ENCODE assay signal across 1 cellular context in the genomic region with DNA sequence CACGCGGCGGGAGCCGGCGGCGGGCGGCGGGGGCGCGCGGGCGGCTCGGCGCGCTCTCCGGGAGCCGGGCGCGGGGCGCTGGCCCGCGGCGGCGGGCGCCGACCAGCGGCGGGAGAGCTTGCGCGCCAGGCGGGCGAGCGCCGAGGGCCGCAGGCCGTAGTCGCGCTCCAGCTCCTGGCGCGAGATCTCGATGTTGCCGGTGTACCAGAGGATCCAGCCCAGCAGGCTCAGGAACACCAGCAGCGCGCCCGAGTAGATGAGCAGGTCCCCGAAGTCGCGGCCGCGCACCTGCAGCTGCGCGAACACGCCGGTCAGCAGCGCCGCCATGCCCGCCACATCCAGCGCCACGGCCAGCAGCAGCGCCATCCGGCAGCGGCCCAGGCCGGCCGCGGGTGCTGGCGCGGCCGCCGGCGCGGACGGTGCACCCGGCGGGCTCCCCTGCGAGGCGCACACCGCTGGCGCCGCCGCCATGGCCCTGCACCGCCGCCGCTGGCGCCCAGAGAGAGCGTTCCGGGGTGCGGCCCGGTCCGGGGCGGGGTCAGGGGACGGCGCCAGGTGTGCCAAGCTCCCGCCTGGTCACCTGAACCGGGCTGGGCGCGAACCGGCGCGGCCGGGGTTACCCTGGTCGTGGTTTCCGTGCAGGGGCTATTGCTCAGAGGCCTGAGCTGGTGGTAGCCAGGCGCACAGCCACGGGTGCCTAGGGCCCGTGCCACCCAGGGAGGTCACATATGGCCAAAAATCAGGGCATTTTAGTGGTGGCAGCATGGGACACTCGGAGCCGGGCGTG.
A peak's percentile ranks its signal among the peaks of the same experiment; 100 is the strongest.
TF ChIP-seq lines count a peak whose summit lies in the region.

A gene with protein sequence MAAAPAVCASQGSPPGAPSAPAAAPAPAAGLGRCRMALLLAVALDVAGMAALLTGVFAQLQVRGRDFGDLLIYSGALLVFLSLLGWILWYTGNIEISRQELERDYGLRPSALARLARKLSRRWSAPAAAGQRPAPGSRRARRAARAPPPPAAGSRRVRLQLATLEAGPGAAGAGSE (minus strand): TSS at position 504 of the 787 bp plus-strand sequence. CDS start 33 bp downstream, at position 471.

TF ChIP-seq in GM12878, 131 proteins besides CTCF, POLR2A, EP300 and RAD21 (continued from another document and continues in another):
- TF ChIP-seq, protein P1, sequence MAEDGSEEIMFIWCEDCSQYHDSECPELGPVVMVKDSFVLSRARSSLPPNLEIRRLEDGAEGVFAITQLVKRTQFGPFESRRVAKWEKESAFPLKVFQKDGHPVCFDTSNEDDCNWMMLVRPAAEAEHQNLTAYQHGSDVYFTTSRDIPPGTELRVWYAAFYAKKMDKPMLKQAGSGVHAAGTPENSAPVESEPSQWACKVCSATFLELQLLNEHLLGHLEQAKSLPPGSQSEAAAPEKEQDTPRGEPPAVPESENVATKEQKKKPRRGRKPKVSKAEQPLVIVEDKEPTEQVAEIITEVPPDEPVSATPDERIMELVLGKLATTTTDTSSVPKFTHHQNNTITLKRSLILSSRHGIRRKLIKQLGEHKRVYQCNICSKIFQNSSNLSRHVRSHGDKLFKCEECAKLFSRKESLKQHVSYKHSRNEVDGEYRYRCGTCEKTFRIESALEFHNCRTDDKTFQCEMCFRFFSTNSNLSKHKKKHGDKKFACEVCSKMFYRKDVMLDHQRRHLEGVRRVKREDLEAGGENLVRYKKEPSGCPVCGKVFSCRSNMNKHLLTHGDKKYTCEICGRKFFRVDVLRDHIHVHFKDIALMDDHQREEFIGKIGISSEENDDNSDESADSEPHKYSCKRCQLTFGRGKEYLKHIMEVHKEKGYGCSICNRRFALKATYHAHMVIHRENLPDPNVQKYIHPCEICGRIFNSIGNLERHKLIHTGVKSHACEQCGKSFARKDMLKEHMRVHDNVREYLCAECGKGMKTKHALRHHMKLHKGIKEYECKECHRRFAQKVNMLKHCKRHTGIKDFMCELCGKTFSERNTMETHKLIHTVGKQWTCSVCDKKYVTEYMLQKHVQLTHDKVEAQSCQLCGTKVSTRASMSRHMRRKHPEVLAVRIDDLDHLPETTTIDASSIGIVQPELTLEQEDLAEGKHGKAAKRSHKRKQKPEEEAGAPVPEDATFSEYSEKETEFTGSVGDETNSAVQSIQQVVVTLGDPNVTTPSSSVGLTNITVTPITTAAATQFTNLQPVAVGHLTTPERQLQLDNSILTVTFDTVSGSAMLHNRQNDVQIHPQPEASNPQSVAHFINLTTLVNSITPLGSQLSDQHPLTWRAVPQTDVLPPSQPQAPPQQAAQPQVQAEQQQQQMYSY (CRISPR knock-in tag; IDR thresholded peaks at IDR 0.05), result no peak
- TF ChIP-seq, protein P2, sequence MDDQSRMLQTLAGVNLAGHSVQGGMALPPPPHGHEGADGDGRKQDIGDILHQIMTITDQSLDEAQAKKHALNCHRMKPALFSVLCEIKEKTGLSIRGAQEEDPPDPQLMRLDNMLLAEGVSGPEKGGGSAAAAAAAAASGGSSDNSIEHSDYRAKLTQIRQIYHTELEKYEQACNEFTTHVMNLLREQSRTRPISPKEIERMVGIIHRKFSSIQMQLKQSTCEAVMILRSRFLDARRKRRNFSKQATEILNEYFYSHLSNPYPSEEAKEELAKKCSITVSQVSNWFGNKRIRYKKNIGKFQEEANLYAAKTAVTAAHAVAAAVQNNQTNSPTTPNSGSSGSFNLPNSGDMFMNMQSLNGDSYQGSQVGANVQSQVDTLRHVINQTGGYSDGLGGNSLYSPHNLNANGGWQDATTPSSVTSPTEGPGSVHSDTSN (IDR thresholded peaks at IDR 0.05; ENCODE audit: insufficient replicate concordance, low read depth, low read length), result no peak
- TF ChIP-seq, protein P3, sequence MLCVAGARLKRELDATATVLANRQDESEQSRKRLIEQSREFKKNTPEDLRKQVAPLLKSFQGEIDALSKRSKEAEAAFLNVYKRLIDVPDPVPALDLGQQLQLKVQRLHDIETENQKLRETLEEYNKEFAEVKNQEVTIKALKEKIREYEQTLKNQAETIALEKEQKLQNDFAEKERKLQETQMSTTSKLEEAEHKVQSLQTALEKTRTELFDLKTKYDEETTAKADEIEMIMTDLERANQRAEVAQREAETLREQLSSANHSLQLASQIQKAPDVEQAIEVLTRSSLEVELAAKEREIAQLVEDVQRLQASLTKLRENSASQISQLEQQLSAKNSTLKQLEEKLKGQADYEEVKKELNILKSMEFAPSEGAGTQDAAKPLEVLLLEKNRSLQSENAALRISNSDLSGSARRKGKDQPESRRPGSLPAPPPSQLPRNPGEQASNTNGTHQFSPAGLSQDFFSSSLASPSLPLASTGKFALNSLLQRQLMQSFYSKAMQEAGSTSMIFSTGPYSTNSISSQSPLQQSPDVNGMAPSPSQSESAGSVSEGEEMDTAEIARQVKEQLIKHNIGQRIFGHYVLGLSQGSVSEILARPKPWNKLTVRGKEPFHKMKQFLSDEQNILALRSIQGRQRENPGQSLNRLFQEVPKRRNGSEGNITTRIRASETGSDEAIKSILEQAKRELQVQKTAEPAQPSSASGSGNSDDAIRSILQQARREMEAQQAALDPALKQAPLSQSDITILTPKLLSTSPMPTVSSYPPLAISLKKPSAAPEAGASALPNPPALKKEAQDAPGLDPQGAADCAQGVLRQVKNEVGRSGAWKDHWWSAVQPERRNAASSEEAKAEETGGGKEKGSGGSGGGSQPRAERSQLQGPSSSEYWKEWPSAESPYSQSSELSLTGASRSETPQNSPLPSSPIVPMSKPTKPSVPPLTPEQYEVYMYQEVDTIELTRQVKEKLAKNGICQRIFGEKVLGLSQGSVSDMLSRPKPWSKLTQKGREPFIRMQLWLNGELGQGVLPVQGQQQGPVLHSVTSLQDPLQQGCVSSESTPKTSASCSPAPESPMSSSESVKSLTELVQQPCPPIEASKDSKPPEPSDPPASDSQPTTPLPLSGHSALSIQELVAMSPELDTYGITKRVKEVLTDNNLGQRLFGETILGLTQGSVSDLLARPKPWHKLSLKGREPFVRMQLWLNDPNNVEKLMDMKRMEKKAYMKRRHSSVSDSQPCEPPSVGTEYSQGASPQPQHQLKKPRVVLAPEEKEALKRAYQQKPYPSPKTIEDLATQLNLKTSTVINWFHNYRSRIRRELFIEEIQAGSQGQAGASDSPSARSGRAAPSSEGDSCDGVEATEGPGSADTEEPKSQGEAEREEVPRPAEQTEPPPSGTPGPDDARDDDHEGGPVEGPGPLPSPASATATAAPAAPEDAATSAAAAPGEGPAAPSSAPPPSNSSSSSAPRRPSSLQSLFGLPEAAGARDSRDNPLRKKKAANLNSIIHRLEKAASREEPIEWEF (IDR thresholded peaks at IDR 0.05; ENCODE audit: insufficient replicate concordance, low read depth, low read length), result no peak
- TF ChIP-seq EED (IDR thresholded peaks at IDR 0.05; ENCODE audit: low read depth) (no peak), SIX5 (IDR thresholded peaks at IDR 0.05; ENCODE audit: low read depth, low read length, severe bottlenecking) (no peak), SMAD1 (IDR thresholded peaks at IDR 0.05; ENCODE audit: low read depth, partially characterized antibody) (no peak), SMARCA5 (IDR thresholded peaks at IDR 0.05) (no peak; the same call in 1 of the 2 replicates), PAX5 (IDR thresholded peaks at IDR 0.05; ENCODE audit: borderline replicate concordance, low read depth, low read length) (no peak), TARDBP (IDR thresholded peaks at IDR 0.05; ENCODE audit: borderline replicate concordance) (no peak), FOXM1 (IDR thresholded peaks at IDR 0.05; ENCODE audit: low read depth, low read length) (no peak), MTA3 (IDR thresholded peaks at IDR 0.05; ENCODE audit: borderline replicate concordance, low read length) (no peak), TCF7 (IDR thresholded peaks at IDR 0.05; ENCODE audit: borderline replicate concordance) (no peak), KLF5 (IDR thresholded peaks at IDR 0.05; ENCODE audit: partially characterized antibody) (no peak), RUNX3 (IDR thresholded peaks at IDR 0.05; ENCODE audit: low read length) (no peak), CREB1 (IDR thresholded peaks at IDR 0.05; ENCODE audit: low read depth) (no peak), HCFC1 (IDR thresholded peaks at IDR 0.05; ENCODE audit: low read length) (no peak), HDGF (IDR thresholded peaks at IDR 0.05) (no peak), ZNF622 (IDR thresholded peaks at IDR 0.05) (no peak), MYC (IDR thresholded peaks at IDR 0.05; ENCODE audit: insufficient read depth, insufficient read length, insufficient replicate concordance, low read length, severe bottlenecking) (peak; percentile 31), BRCA1 (IDR thresholded peaks at IDR 0.05; ENCODE audit: low read depth, low read length) (no peak), JUNB (IDR thresholded peaks at IDR 0.05) (no peak), SMAD5 (IDR thresholded peaks at IDR 0.05; ENCODE audit: low read depth) (no peak), TAF1 (IDR thresholded peaks at IDR 0.05; ENCODE audit: borderline replicate concordance, low read depth, low read length) (no peak), RELA (IDR thresholded peaks at IDR 0.05; ENCODE audit: borderline replicate concordance, partially characterized antibody) (no peak), IRF4 (IDR thresholded peaks at IDR 0.05; ENCODE audit: low read depth, low read length) (no peak), RFX5 (IDR thresholded peaks at IDR 0.05; ENCODE audit: low read depth, low read length) (no peak), CREM (IDR thresholded peaks at IDR 0.05; ENCODE audit: low read depth) (no peak), LARP7 (IDR thresholded peaks at IDR 0.05) (peak; percentile 92), ZZZ3 (IDR thresholded peaks at IDR 0.05; ENCODE audit: control insufficient read depth, insufficient read length, low read depth) (no peak), SRF (IDR thresholded peaks at IDR 0.05; ENCODE audit: low read depth in 2 of 2, low read length in 2 of 2) (no peak), HDAC6 (IDR thresholded peaks at IDR 0.05; ENCODE audit: unreplicated experiment) (peak; percentile 70), GATAD2B (conservative IDR thresholded peaks at IDR 0.05; ENCODE audit: low read depth) (peak; percentile 65), MXI1 (IDR thresholded peaks at IDR 0.05; ENCODE audit: low read depth, low read length) (no peak)
- TF ChIP-seq, protein P4, sequence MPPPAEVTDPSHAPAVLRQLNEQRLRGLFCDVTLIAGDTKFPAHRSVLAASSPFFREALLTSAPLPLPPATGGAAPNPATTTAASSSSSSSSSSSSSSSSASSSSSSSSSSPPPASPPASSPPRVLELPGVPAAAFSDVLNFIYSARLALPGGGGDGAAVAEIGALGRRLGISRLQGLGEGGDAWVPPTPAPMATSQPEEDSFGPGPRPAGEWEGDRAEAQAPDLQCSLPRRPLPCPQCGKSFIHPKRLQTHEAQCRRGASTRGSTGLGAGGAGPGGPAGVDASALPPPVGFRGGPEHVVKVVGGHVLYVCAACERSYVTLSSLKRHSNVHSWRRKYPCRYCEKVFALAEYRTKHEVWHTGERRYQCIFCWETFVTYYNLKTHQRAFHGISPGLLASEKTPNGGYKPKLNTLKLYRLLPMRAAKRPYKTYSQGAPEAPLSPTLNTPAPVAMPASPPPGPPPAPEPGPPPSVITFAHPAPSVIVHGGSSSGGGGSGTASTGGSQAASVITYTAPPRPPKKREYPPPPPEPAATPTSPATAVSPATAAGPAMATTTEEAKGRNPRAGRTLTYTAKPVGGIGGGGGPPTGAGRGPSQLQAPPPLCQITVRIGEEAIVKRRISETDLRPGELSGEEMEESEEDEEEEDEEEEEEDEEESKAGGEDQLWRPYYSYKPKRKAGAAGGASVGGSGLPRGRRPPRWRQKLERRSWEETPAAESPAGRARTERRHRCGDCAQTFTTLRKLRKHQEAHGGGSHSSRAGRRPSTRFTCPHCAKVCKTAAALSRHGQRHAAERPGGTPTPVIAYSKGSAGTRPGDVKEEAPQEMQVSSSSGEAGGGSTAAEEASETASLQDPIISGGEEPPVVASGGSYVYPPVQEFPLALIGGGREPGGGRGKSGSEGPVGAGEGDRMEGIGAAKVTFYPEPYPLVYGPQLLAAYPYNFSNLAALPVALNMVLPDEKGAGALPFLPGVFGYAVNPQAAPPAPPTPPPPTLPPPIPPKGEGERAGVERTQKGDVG (CRISPR knock-in tag; IDR thresholded peaks at IDR 0.05), result no peak
- TF ChIP-seq, protein P5, sequence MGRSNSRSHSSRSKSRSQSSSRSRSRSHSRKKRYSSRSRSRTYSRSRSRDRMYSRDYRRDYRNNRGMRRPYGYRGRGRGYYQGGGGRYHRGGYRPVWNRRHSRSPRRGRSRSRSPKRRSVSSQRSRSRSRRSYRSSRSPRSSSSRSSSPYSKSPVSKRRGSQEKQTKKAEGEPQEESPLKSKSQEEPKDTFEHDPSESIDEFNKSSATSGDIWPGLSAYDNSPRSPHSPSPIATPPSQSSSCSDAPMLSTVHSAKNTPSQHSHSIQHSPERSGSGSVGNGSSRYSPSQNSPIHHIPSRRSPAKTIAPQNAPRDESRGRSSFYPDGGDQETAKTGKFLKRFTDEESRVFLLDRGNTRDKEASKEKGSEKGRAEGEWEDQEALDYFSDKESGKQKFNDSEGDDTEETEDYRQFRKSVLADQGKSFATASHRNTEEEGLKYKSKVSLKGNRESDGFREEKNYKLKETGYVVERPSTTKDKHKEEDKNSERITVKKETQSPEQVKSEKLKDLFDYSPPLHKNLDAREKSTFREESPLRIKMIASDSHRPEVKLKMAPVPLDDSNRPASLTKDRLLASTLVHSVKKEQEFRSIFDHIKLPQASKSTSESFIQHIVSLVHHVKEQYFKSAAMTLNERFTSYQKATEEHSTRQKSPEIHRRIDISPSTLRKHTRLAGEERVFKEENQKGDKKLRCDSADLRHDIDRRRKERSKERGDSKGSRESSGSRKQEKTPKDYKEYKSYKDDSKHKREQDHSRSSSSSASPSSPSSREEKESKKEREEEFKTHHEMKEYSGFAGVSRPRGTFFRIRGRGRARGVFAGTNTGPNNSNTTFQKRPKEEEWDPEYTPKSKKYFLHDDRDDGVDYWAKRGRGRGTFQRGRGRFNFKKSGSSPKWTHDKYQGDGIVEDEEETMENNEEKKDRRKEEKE (IDR thresholded peaks at IDR 0.05), result no peak
- TF ChIP-seq, protein P6, sequence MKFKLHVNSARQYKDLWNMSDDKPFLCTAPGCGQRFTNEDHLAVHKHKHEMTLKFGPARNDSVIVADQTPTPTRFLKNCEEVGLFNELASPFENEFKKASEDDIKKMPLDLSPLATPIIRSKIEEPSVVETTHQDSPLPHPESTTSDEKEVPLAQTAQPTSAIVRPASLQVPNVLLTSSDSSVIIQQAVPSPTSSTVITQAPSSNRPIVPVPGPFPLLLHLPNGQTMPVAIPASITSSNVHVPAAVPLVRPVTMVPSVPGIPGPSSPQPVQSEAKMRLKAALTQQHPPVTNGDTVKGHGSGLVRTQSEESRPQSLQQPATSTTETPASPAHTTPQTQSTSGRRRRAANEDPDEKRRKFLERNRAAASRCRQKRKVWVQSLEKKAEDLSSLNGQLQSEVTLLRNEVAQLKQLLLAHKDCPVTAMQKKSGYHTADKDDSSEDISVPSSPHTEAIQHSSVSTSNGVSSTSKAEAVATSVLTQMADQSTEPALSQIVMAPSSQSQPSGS (IDR thresholded peaks at IDR 0.05; ENCODE audit: low read length), result no peak
- TF ChIP-seq, protein P7, sequence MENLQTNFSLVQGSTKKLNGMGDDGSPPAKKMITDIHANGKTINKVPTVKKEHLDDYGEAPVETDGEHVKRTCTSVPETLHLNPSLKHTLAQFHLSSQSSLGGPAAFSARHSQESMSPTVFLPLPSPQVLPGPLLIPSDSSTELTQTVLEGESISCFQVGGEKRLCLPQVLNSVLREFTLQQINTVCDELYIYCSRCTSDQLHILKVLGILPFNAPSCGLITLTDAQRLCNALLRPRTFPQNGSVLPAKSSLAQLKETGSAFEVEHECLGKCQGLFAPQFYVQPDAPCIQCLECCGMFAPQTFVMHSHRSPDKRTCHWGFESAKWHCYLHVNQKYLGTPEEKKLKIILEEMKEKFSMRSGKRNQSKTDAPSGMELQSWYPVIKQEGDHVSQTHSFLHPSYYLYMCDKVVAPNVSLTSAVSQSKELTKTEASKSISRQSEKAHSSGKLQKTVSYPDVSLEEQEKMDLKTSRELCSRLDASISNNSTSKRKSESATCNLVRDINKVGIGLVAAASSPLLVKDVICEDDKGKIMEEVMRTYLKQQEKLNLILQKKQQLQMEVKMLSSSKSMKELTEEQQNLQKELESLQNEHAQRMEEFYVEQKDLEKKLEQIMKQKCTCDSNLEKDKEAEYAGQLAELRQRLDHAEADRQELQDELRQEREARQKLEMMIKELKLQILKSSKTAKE (IDR thresholded peaks at IDR 0.05; ENCODE audit: low read depth, poor library complexity, severe bottlenecking), result no peak
